Comparison of ENCODE assay signal across 33 cellular contexts in genomic region chr4:12399781-12400180, GRCh38.
DNase-seq lines count a peak whose midpoint lies in the region; ATAC-seq, FAIRE-seq and TF ChIP-seq lines count a peak whose summit lies in the region.
"Had no signal": no experiment of that assay in that cellular context is flagged by ENCODE, and none has a peak within 500 bp of the region (broad histone marks: within the 10 kb centered on the region; RNA-seq: fewer than 3 reads in every experiment).

No MANE protein-coding gene starts in this region.

- ATAC-seq in foreskin keratinocyte: peak; percentile 31
- ATAC-seq in natural killer cell: no peak
- ATAC-seq: activated naive CD8-positive, alpha-beta T cell treated with anti-CD3 and anti-CD28 coated beads, Interleukin-2, amount 50 U/mL, for 24 hours; CD8-positive, alpha-beta T cell; sciatic nerve; stimulated activated naive CD8-positive, alpha-beta T cell treated with anti-CD3 and anti-CD28 coated beads, Interleukin-15, amount 100 ng/mL, for 72 hours; T-cell had no signal

- H3K4me1 Mint-ChIP-seq in astrocyte (ENCODE audit: low read depth, unreplicated experiment) (no peaks in the 10 kb centered on the region), natural killer cell (no peaks in the 10 kb centered on the region)
- H3K4me1 Mint-ChIP-seq in activated CD4-positive, alpha-beta T cell treated with anti-CD3 and anti-CD28 coated beads, Interleukin-2, amount 10 ng/mL, durations not matched to agents 24 days and 14 days: no peaks in the 10 kb centered on the region
- H3K4me1 Mint-ChIP-seq: activated naive CD8-positive, alpha-beta T cell treated with anti-CD3 and anti-CD28 coated beads, Interleukin-2, amount 50 U/mL, for 24 hours; mesothelial cell of epicardium; stimulated activated naive CD8-positive, alpha-beta T cell treated with anti-CD3 and anti-CD28 coated beads, Interleukin-15, amount 100 ng/mL, for 72 hours; T-cell had no signal

- FAIRE-seq in astrocyte (lab: Jason Lieb, UNC): no peak
- FAIRE-seq: GM18507, H54, urothelium cell line had no signal

- H3K9me3 Mint-ChIP-seq in astrocyte (ENCODE audit: unreplicated experiment) (no peaks in the 10 kb centered on the region), natural killer cell (peaks cover 15 to 21% of the 10 kb centered on the region in 2 donors)
- H3K9me3 Mint-ChIP-seq in activated CD4-positive, alpha-beta T cell treated with anti-CD3 and anti-CD28 coated beads, Interleukin-2, amount 10 ng/mL, durations not matched to agents 24 days and 14 days: peaks cover 9% of the 10 kb centered on the region
- H3K9me3 Mint-ChIP-seq: mesothelial cell of epicardium had no signal

- H3K27ac Mint-ChIP-seq in astrocyte (ENCODE audit: unreplicated experiment) (peak overlapping the region; percentile 11), natural killer cell (no peak overlapping the region)
- no peak overlapping the region for H3K27ac Mint-ChIP-seq in activated CD4-positive, alpha-beta T cell treated with anti-CD3 and anti-CD28 coated beads, Interleukin-2, amount 10 ng/mL, durations not matched to agents 24 days and 14 days
- H3K27ac Mint-ChIP-seq: activated CD4-positive, alpha-beta memory T cell treated with anti-CD3 and anti-CD28 coated beads for 36 hours; activated naive CD8-positive, alpha-beta T cell treated with anti-CD3 and anti-CD28 coated beads, Interleukin-2, amount 50 U/mL, for 24 hours; CD8-positive, alpha-beta T cell; mesothelial cell of epicardium; progenitor cell of endocrine pancreas; stimulated activated naive CD8-positive, alpha-beta T cell treated with anti-CD3 and anti-CD28 coated beads, Interleukin-15, amount 100 ng/mL, for 72 hours; T-cell had no signal

- H3K4me3 ChIP-seq in ACC112 (ENCODE audit: low read depth, low read length) (no peak overlapping the region), astrocyte (ENCODE audit: insufficient read depth, low read depth, low read length) (no peak overlapping the region)
- H3K4me3 ChIP-seq: dorsolateral prefrontal cortex, MG63, thoracic aorta had no signal

- DNase-seq in HPDE6-E6E7 (ENCODE audit: extremely low spot score) (peak; percentile 2), astrocyte (ENCODE audit: low read depth) (no peak), foreskin keratinocyte (no peak), natural killer cell (no peak)
- DNase-seq in activated CD4-positive, alpha-beta T cell treated with anti-CD3 and anti-CD28 coated beads, Interleukin-2, amount 10 ng/mL, durations not matched to agents 24 days and 14 days: no peak
- no peak for DNase-seq in stimulated activated CD4-positive, alpha-beta T cell treated with anti-CD3 and anti-CD28 coated beads, Interleukin-1b, Interleukin-23, amount 100 ng/mL, for 48 hours
- DNase-seq: ACHN; activated CD4-positive, alpha-beta memory T cell treated with anti-CD3 and anti-CD28 coated beads for 36 hours; activated CD4-positive, CD25-positive, alpha-beta regulatory T cell treated with anti-CD3 and anti-CD28 coated beads, Interleukin-2, amount 50 U/mL, for 72 hours; activated naive CD4-positive, alpha-beta T cell; activated naive CD8-positive, alpha-beta T cell treated with anti-CD3 and anti-CD28 coated beads, Interleukin-2, amount 50 U/mL, for 24 hours; BE2C; CD8-positive, alpha-beta T cell; dorsolateral prefrontal cortex; EL; KG1; MG63; NCI-H1436; NCI-H2081; NCI-H345; NCI-H774; stimulated activated CD4-positive, alpha-beta T cell treated with anti-CD3 and anti-CD28 coated beads, Interleukin-2, amount 100 ng/mL, for 48 hours; stimulated activated naive CD8-positive, alpha-beta T cell treated with anti-CD3 and anti-CD28 coated beads, Interleukin-15, amount 100 ng/mL, for 72 hours; T-cell had no signal

- TF ChIP-seq CTCF in astrocyte (IDR thresholded peaks at IDR 0.05; ENCODE audit: insufficient read depth, low read depth, low read length) (no peak), foreskin keratinocyte (conservative IDR thresholded peaks at IDR 0.05) (no peak), natural killer cell (IDR thresholded peaks at IDR 0.05) (no peak)

- H3K36me3 ChIP-seq in ACC112 (ENCODE audit: insufficient read depth, low read length) (no peaks in the 10 kb centered on the region), astrocyte (ENCODE audit: insufficient read depth, low read length) (no peaks in the 10 kb centered on the region)
- H3K36me3 ChIP-seq: BE2C, MG63, thoracic aorta had no signal

- H3K9me3 ChIP-seq in astrocyte (ENCODE audit: insufficient read depth, low read depth, low read length): no peaks in the 10 kb centered on the region
- H3K9me3 ChIP-seq: BE2C, MG63, thoracic aorta had no signal

- H3K27ac ChIP-seq in ACC112 (ENCODE audit: low read depth, low read length): peak overlapping the region; percentile 23; the same call in 1 of the 2 replicates
- no peak overlapping the region for H3K27ac ChIP-seq in astrocyte (ENCODE audit: low read depth, low read length)
- H3K27ac ChIP-seq in foreskin keratinocyte: no peak overlapping the region
- H3K27ac ChIP-seq: dorsolateral prefrontal cortex, RWPE1, thoracic aorta had no signal

- H2AFZ ChIP-seq in ACC112 (ENCODE audit: low read length, unreplicated experiment) (no peak overlapping the region), astrocyte (ENCODE audit: low read depth, low read length) (no peak overlapping the region)

- no peak overlapping the region for H3K9ac ChIP-seq in astrocyte (ENCODE audit: low read length)

- H3K27me3 Mint-ChIP-seq in astrocyte (ENCODE audit: low read depth, unreplicated experiment) (no peaks in the 10 kb centered on the region), natural killer cell (ENCODE audit: low read depth in 2 of 2) (no peaks in the 10 kb centered on the region)
- H3K27me3 Mint-ChIP-seq in activated CD4-positive, alpha-beta T cell treated with anti-CD3 and anti-CD28 coated beads, Interleukin-2, amount 10 ng/mL, durations not matched to agents 24 days and 14 days: no peaks in the 10 kb centered on the region
- H3K27me3 Mint-ChIP-seq: activated CD4-positive, alpha-beta memory T cell treated with anti-CD3 and anti-CD28 coated beads for 36 hours; activated naive CD8-positive, alpha-beta T cell treated with anti-CD3 and anti-CD28 coated beads, Interleukin-2, amount 50 U/mL, for 24 hours; progenitor cell of endocrine pancreas; stimulated activated naive CD8-positive, alpha-beta T cell treated with anti-CD3 and anti-CD28 coated beads, Interleukin-15, amount 100 ng/mL, for 72 hours; T-cell had no signal

- no peak overlapping the region for H3K4me2 ChIP-seq in astrocyte (ENCODE audit: low read length)

- no peaks in the 10 kb centered on the region for H3K79me2 ChIP-seq in ACC112 (ENCODE audit: control insufficient read depth, insufficient read depth, low read length, unreplicated experiment)
- H3K79me2 ChIP-seq in astrocyte (ENCODE audit: insufficient read depth, low read length): no peaks in the 10 kb centered on the region

- H3K4me1 ChIP-seq in ACC112 (ENCODE audit: control insufficient read depth, insufficient read depth, low read length, unreplicated experiment): no peaks in the 10 kb centered on the region
- no peaks in the 10 kb centered on the region for H3K4me1 ChIP-seq in astrocyte (ENCODE audit: insufficient read depth, low read length)
- H3K4me1 ChIP-seq in foreskin keratinocyte: no peaks in the 10 kb centered on the region
- H3K4me1 ChIP-seq: BE2C had no signal

- H3K27me3 ChIP-seq in ACC112 (ENCODE audit: insufficient read depth, low read length): no peaks in the 10 kb centered on the region
- H3K27me3 ChIP-seq in astrocyte (ENCODE audit: insufficient read depth, low read length): no peaks in the 10 kb centered on the region
- H3K27me3 ChIP-seq in foreskin keratinocyte: no peaks in the 10 kb centered on the region
- H3K27me3 ChIP-seq: BE2C, dorsolateral prefrontal cortex, MG63 had no signal

- H3K4me3 Mint-ChIP-seq in astrocyte (ENCODE audit: unreplicated experiment) (no peak overlapping the region), natural killer cell (no peak overlapping the region)
- no peak overlapping the region for H3K4me3 Mint-ChIP-seq in activated CD4-positive, alpha-beta T cell treated with anti-CD3 and anti-CD28 coated beads, Interleukin-2, amount 10 ng/mL, durations not matched to agents 24 days and 14 days
- H3K4me3 Mint-ChIP-seq: activated CD4-positive, alpha-beta memory T cell treated with anti-CD3 and anti-CD28 coated beads for 36 hours; activated naive CD8-positive, alpha-beta T cell treated with anti-CD3 and anti-CD28 coated beads, Interleukin-2, amount 50 U/mL, for 24 hours; CD8-positive, alpha-beta T cell; mesothelial cell of epicardium; stimulated activated naive CD8-positive, alpha-beta T cell treated with anti-CD3 and anti-CD28 coated beads, Interleukin-15, amount 100 ng/mL, for 72 hours; T-cell had no signal

- H3K36me3 Mint-ChIP-seq in astrocyte (ENCODE audit: low read depth, unreplicated experiment): no peaks in the 10 kb centered on the region
- H3K36me3 Mint-ChIP-seq in natural killer cell: no peaks in the 10 kb centered on the region
- no peaks in the 10 kb centered on the region for H3K36me3 Mint-ChIP-seq in activated CD4-positive, alpha-beta T cell treated with anti-CD3 and anti-CD28 coated beads, Interleukin-2, amount 10 ng/mL, durations not matched to agents 24 days and 14 days (ENCODE audit: low read depth)
- H3K36me3 Mint-ChIP-seq: activated CD4-positive, alpha-beta memory T cell treated with anti-CD3 and anti-CD28 coated beads for 36 hours; CD8-positive, alpha-beta T cell; mesothelial cell of epicardium; T-cell had no signal

- no peaks in the 10 kb centered on the region for H4K20me1 ChIP-seq in astrocyte (ENCODE audit: insufficient read depth, low read length)

- intact Hi-C loops in natural killer cell (cut with micrococcal nuclease): no loop called here
- intact Hi-C loops in activated CD4-positive, alpha-beta T cell treated with anti-CD3 and anti-CD28 coated beads, Interleukin-2, amount 10 ng/mL, durations not matched to agents 24 days and 14 days (cut with micrococcal nuclease): no loop called here
